ENCODE assay signal across 1 cellular context in the genomic region with DNA sequence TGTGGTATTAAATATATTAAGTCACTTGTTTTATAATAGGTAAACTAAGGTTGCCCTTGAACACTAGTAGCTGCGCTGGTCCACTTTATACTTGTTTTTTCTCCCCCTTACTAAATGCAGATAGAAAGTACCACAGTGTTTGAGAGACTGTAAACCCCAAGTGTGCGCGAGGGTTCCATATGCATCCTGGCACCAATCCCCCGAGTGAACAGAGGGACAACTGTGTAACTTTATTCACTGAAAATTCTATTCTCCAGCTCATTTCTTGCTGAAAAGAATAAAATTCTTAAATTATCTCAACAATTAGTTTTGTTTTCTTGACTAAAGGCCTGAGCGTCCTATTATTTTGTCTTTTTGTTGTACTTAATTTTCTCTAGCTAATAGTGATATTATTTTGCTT.
TF ChIP-seq lines count a peak whose summit lies in the region.

No MANE protein-coding gene starts in this region.

TF ChIP-seq in IMR-90, 13 proteins besides CTCF, POLR2A, EP300 and RAD21 (continued from another document):
- no peak for TF ChIP-seq MXI1 (IDR thresholded peaks at IDR 0.05; ENCODE audit: borderline replicate concordance, low read depth, low read length)
- TF ChIP-seq, protein P1, sequence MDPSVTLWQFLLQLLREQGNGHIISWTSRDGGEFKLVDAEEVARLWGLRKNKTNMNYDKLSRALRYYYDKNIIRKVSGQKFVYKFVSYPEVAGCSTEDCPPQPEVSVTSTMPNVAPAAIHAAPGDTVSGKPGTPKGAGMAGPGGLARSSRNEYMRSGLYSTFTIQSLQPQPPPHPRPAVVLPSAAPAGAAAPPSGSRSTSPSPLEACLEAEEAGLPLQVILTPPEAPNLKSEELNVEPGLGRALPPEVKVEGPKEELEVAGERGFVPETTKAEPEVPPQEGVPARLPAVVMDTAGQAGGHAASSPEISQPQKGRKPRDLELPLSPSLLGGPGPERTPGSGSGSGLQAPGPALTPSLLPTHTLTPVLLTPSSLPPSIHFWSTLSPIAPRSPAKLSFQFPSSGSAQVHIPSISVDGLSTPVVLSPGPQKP (IDR thresholded peaks at IDR 0.05; ENCODE audit: borderline replicate concordance, low read depth, low read length), result no peak
- TF ChIP-seq BHLHE40 (IDR thresholded peaks at IDR 0.05; ENCODE audit: low read depth, low read length), result no peak
